ENCODE assay signal across 21 cellular contexts in genomic region chr3:30007668-30008067, GRCh38.
DNase-seq lines count a peak whose midpoint lies in the region; ATAC-seq and TF ChIP-seq lines count a peak whose summit lies in the region.
"Had no signal": no experiment of that assay in that cellular context is flagged by ENCODE, and none has a peak within 500 bp of the region (broad histone marks: within the 10 kb centered on the region; RNA-seq: fewer than 3 reads in every experiment).

No MANE protein-coding gene starts in this region.

- H3K36me3 Mint-ChIP-seq in activated CD8-positive, alpha-beta T cell treated with anti-CD3 and anti-CD28 coated beads for 36 hours (ENCODE audit: low read depth), result no peaks in the 10 kb centered on the region
- H3K36me3 Mint-ChIP-seq in activated CD8-positive, alpha-beta T cell treated with anti-CD3 and anti-CD28 coated beads, Interleukin-2, amount 10 ng/mL, durations not matched to agents 7 days and 5 days (ENCODE audit: low read depth), result no peaks in the 10 kb centered on the region
- H3K36me3 Mint-ChIP-seq: CD8-positive, alpha-beta memory T cell; type B pancreatic cell had no signal

- no peaks in the 10 kb centered on the region for H3K27me3 ChIP-seq in testis
- H3K27me3 ChIP-seq: hepatocyte had no signal

- no peak for DNase-seq in activated CD8-positive, alpha-beta T cell treated with anti-CD3 and anti-CD28 coated beads for 36 hours
- DNase-seq in activated CD8-positive, alpha-beta T cell treated with anti-CD3 and anti-CD28 coated beads, Interleukin-2, amount 10 ng/mL, durations not matched to agents 7 days and 5 days, result no peak
- DNase-seq in NB4 (ENCODE audit: low read depth) (peak; percentile 68), dermis blood vessel endothelial cell (peak; percentile 54), renal cortical epithelial cell (ENCODE audit: low read depth) (peak; percentile 82), testis (no peak), NCI-H1417 treated with DMSO at 0.1 percent for 48 hours (lab: John Stamatoyannopoulos, UW) (no peak)
- no peak for DNase-seq in activated T-cell treated with anti-CD3 and anti-CD28 coated beads, Interleukin-2, amount 50 U/mL, for 48 hours
- DNase-seq: activated CD4-positive, alpha-beta T cell treated with anti-CD3 and anti-CD28 coated beads, Interleukin-2, amount 50 U/mL, for 48 hours; CD8-positive, alpha-beta memory T cell; central memory CD4-positive, alpha-beta T cell; effector CD4-positive, alpha-beta T cell; left cardiac atrium; NCI-H2081; NCI-H510A treated with DMSO at 0.1 percent for 48 hours; stimulated activated naive CD4-positive, alpha-beta T cell treated with Interleukin-2 at 50 U/mL for 16 hours had no signal

- H3K27ac Mint-ChIP-seq in activated CD8-positive, alpha-beta T cell treated with anti-CD3 and anti-CD28 coated beads for 36 hours, result no peak overlapping the region
- H3K27ac Mint-ChIP-seq in activated CD8-positive, alpha-beta T cell treated with anti-CD3 and anti-CD28 coated beads, Interleukin-2, amount 10 ng/mL, durations not matched to agents 7 days and 5 days, result no peak overlapping the region
- H3K27ac Mint-ChIP-seq: activated T-helper 1 cell treated with anti-CD3 and anti-CD28 coated beads, Interleukin-12 subunit alpha, Interleukin-12 subunit beta, Interleukin-2, Interleukin-4 antibody, amounts not matched to agents 30 ng/mL and 10 ng/mL and 1 ng/mL, durations not matched to agents 14 hours and 24 hours and 36 hours; CD8-positive, alpha-beta memory T cell; type B pancreatic cell had no signal

- H3K4me3 ChIP-seq in NB4 (ENCODE audit: low read depth, low read length) (no peak overlapping the region), testis (no peak overlapping the region)
- H3K4me3 ChIP-seq: hepatocyte had no signal

- CTCF ChIA-PET in activated CD8-positive, alpha-beta T cell treated with anti-CD3 and anti-CD28 coated beads for 36 hours (lab: Charles Lee), result no interaction called here
- CTCF ChIA-PET in activated CD8-positive, alpha-beta T cell treated with anti-CD3 and anti-CD28 coated beads, Interleukin-2, amount 10 ng/mL, durations not matched to agents 7 days and 5 days (lab: Charles Lee), result no interaction called here

- H3K4me3 Mint-ChIP-seq in activated CD8-positive, alpha-beta T cell treated with anti-CD3 and anti-CD28 coated beads for 36 hours, result no peak overlapping the region
- no peak overlapping the region for H3K4me3 Mint-ChIP-seq in activated CD8-positive, alpha-beta T cell treated with anti-CD3 and anti-CD28 coated beads, Interleukin-2, amount 10 ng/mL, durations not matched to agents 7 days and 5 days
- H3K4me3 Mint-ChIP-seq: activated T-helper 1 cell treated with anti-CD3 and anti-CD28 coated beads, Interleukin-12 subunit alpha, Interleukin-12 subunit beta, Interleukin-2, Interleukin-4 antibody, amounts not matched to agents 30 ng/mL and 10 ng/mL and 1 ng/mL, durations not matched to agents 14 hours and 24 hours and 36 hours; CD8-positive, alpha-beta memory T cell; type B pancreatic cell had no signal

- POLR2A ChIA-PET in activated CD8-positive, alpha-beta T cell treated with anti-CD3 and anti-CD28 coated beads for 36 hours (lab: Charles Lee), result no interaction called here
- POLR2A ChIA-PET in activated CD8-positive, alpha-beta T cell treated with anti-CD3 and anti-CD28 coated beads, Interleukin-2, amount 10 ng/mL, durations not matched to agents 7 days and 5 days (lab: Charles Lee), result no interaction called here

- ATAC-seq in activated CD8-positive, alpha-beta T cell treated with anti-CD3 and anti-CD28 coated beads for 36 hours, result peak; percentile 64
- ATAC-seq in activated CD8-positive, alpha-beta T cell treated with anti-CD3 and anti-CD28 coated beads, Interleukin-2, amount 10 ng/mL, durations not matched to agents 7 days and 5 days, result no peak
- ATAC-seq: left cardiac atrium, Panc1, SK-N-SH treated with all-trans-retinoic acid at 6 μM for 48 hours had no signal

- no peak for TF ChIP-seq POLR2A in NB4 (IDR thresholded peaks at IDR 0.05; ENCODE audit: extremely low read depth, insufficient read length)
- no peak for TF ChIP-seq POLR2A in testis (IDR thresholded peaks at IDR 0.05)

- 70 to 71% methylated on average over 1 of the region's 1 CpG for WGBS in testis, 2 donors

- no peak for TF ChIP-seq CTCF in activated CD8-positive, alpha-beta T cell treated with anti-CD3 and anti-CD28 coated beads for 36 hours (IDR thresholded peaks at IDR 0.05)
- TF ChIP-seq CTCF in NB4 (IDR thresholded peaks at IDR 0.05; ENCODE audit: low read depth, low read length), result no peak
- no peak for TF ChIP-seq CTCF in testis (IDR thresholded peaks at IDR 0.05)

- peaks cover 12% of the 10 kb centered on the region for H3K4me1 Mint-ChIP-seq in activated CD8-positive, alpha-beta T cell treated with anti-CD3 and anti-CD28 coated beads for 36 hours (ENCODE audit: low read depth)
- H3K4me1 Mint-ChIP-seq in activated CD8-positive, alpha-beta T cell treated with anti-CD3 and anti-CD28 coated beads, Interleukin-2, amount 10 ng/mL, durations not matched to agents 7 days and 5 days (ENCODE audit: low read depth), result peaks cover 3% of the 10 kb centered on the region
- H3K4me1 Mint-ChIP-seq: CD8-positive, alpha-beta memory T cell had no signal

- H3K4me1 ChIP-seq in testis, result no peaks in the 10 kb centered on the region

- H3K27ac ChIP-seq in testis, result no peak overlapping the region
- H3K27ac ChIP-seq: hepatocyte had no signal

- intact Hi-C loops in activated CD8-positive, alpha-beta T cell treated with anti-CD3 and anti-CD28 coated beads for 36 hours (cut with micrococcal nuclease), result no loop called here
- intact Hi-C loops in testis (cut with DNase I; ENCODE audit: low total_unique reads), result no loop called here

- peaks cover 7% of the 10 kb centered on the region for H3K27me3 Mint-ChIP-seq in activated CD8-positive, alpha-beta T cell treated with anti-CD3 and anti-CD28 coated beads for 36 hours
- H3K27me3 Mint-ChIP-seq in activated CD8-positive, alpha-beta T cell treated with anti-CD3 and anti-CD28 coated beads, Interleukin-2, amount 10 ng/mL, durations not matched to agents 7 days and 5 days (ENCODE audit: low read depth), result no peaks in the 10 kb centered on the region
- H3K27me3 Mint-ChIP-seq: type B pancreatic cell had no signal

- H3K9me3 Mint-ChIP-seq in activated CD8-positive, alpha-beta T cell treated with anti-CD3 and anti-CD28 coated beads for 36 hours, result no peaks in the 10 kb centered on the region
- H3K9me3 Mint-ChIP-seq in activated CD8-positive, alpha-beta T cell treated with anti-CD3 and anti-CD28 coated beads, Interleukin-2, amount 10 ng/mL, durations not matched to agents 7 days and 5 days (ENCODE audit: insufficient read depth), result no peaks in the 10 kb centered on the region
- H3K9me3 Mint-ChIP-seq: activated T-helper 1 cell treated with anti-CD3 and anti-CD28 coated beads, Interleukin-12 subunit alpha, Interleukin-12 subunit beta, Interleukin-2, Interleukin-4 antibody, amounts not matched to agents 30 ng/mL and 10 ng/mL and 1 ng/mL, durations not matched to agents 14 hours and 24 hours and 36 hours; CD8-positive, alpha-beta memory T cell had no signal

- H3K36me3 ChIP-seq in testis (ENCODE audit: low read depth, missing control alignments), result no peaks in the 10 kb centered on the region

- no peaks in the 10 kb centered on the region for H3K9me3 ChIP-seq in testis

Comparison
In these comparisons a context has a peak if more than half of its experiments do, and no peak if none do; other contexts are left out.
1. DNase-seq: peak in NB4 (single experiment), dermis blood vessel endothelial cell (single experiment) and renal cortical epithelial cell (single experiment); none in activated CD8-positive, alpha-beta T cell treated with anti-CD3 and anti-CD28 coated beads for 36 hours (single experiment), activated CD8-positive, alpha-beta T cell treated with anti-CD3 and anti-CD28 coated beads, Interleukin-2, amount 10 ng/mL, durations not matched to agents 7 days and 5 days (single experiment), testis (single experiment), activated T-cell treated with anti-CD3 and anti-CD28 coated beads, Interleukin-2, amount 50 U/mL, for 48 hours (0 of 2) and NCI-H1417 treated with DMSO at 0.1 percent for 48 hours (single experiment).